1 cellular context compared by ENCODE assay signal in genomic region chr19:7246601-7247000, GRCh38.
A peak's percentile ranks its signal among the peaks of the same experiment; 100 is the strongest.
TF ChIP-seq lines count a peak whose summit lies in the region.

No MANE protein-coding gene starts in this region.

TF ChIP-seq in GM12878, 131 proteins besides CTCF, POLR2A, EP300 and RAD21:
- TF ChIP-seq SKIL (IDR thresholded peaks at IDR 0.05; ENCODE audit: low read depth, poor library complexity, severe bottlenecking) (peak; percentile 43), ZNF217 (IDR thresholded peaks at IDR 0.05) (peak; percentile 95), NFXL1 (IDR thresholded peaks at IDR 0.05; ENCODE audit: borderline replicate concordance) (no peak), JUND (IDR thresholded peaks at IDR 0.05; ENCODE audit: low read depth, low read length) (no peak), FOS (IDR thresholded peaks at IDR 0.05; ENCODE audit: borderline replicate concordance, extremely low read depth, insufficient read length) (no peak), SMARCA5 (IDR thresholded peaks at IDR 0.05) (peak; percentile 70; the same call in 1 of the 2 replicates), CBX5 (IDR thresholded peaks at IDR 0.05; ENCODE audit: low read depth) (0 out of 2 replicates have a peak, but pooled peaks have one; percentile 46), NFYA (IDR thresholded peaks at IDR 0.05; ENCODE audit: borderline replicate concordance, low read depth, low read length) (no peak)
